20 cellular contexts compared by ENCODE assay signal in genomic region chr2:43436431-43436830, GRCh38.
DNase-seq lines count a peak whose midpoint lies in the region; ATAC-seq, FAIRE-seq and TF ChIP-seq lines count a peak whose summit lies in the region.
"Had no signal": no experiment of that assay in that cellular context is flagged by ENCODE, and none has a peak within 500 bp of the region (broad histone marks: within the 10 kb centered on the region; RNA-seq: fewer than 3 reads in every experiment).

No MANE protein-coding gene starts in this region.

- TF ChIP-seq EP300 in HepG2 (IDR thresholded peaks at IDR 0.05; ENCODE audit: low read depth in 2 of 2, low read length in 2 of 2) (no peak), HepG2 (CRISPR knock-in tag; IDR thresholded peaks at IDR 0.05; ENCODE audit: borderline replicate concordance) (no peak)

- no peak overlapping the region for H3K9ac ChIP-seq in HepG2 (ENCODE audit: insufficient read depth, low read depth, low read length)

- TF ChIP-seq CTCF in HepG2 (CRISPR knock-in tag; IDR thresholded peaks at IDR 0.05) (no peak), right lobe of liver (IDR thresholded peaks at IDR 0.05) (no peak), thyroid gland (IDR thresholded peaks at IDR 0.05) (no peak), pancreas (IDR thresholded peaks at IDR 0.05) (no peak)

- ATAC-seq in HepG2 (no peak), right lobe of liver (no peak), pancreas (no peak), HG03354 (IDR thresholded peaks at IDR 0.05; ENCODE audit: poor library complexity, severe bottlenecking, unreplicated experiment) (no peak)
- ATAC-seq: A549, HCT116 had no signal

- no peaks in the 10 kb centered on the region for H3K79me2 ChIP-seq in HepG2 (ENCODE audit: insufficient read depth, low read length)

- FAIRE-seq in HepG2 (lab: Jason Lieb, UNC) (no peak), pancreas (lab: Jason Lieb, UNC) (no peak)
- FAIRE-seq: A549, HTR-8/SVneo had no signal

- no TSS peak for BruUV-seq in HepG2 (replicated peaks; lab: Mats Ljungman, UMichigan)

- H3K4me3 ChIP-seq in HepG2 (replicated peaks in 1 of 3; ENCODE audit: insufficient read depth in 1 of 3, low read depth in 2 of 3, low read length in 3 of 3) (no peak overlapping the region), right lobe of liver (no peak overlapping the region), thyroid gland (replicated peaks in 1 of 3) (no peak overlapping the region), pancreas (no peak overlapping the region)
- H3K4me3 ChIP-seq: A549 had no signal

- no peak overlapping the region for H3K4me2 ChIP-seq in HepG2 (ENCODE audit: low read depth, low read length)
- H3K4me2 ChIP-seq: A549 had no signal

- in situ Hi-C loops in HepG2 (cut with HindIII; ENCODE audit: extremely low pct_ligation_motif_present, low pct_unique_long_range_greater_than_20kb), result no loop called here

- H3K36me3 ChIP-seq in HepG2 (replicated peaks in 1 of 2; ENCODE audit: control insufficient read depth in 1 of 2, insufficient read depth in 2 of 2, low read length in 2 of 2) (0 out of 5 replicates have a peak, but pooled peaks cover 0 to 2% of the 10 kb centered on the region in 2 experiments), right lobe of liver (no peaks in the 10 kb centered on the region), thyroid gland (no peaks in the 10 kb centered on the region), pancreas (no peaks in the 10 kb centered on the region)

- H3K9me3 ChIP-seq in HepG2 (ENCODE audit: low read length), result no peaks in the 10 kb centered on the region
- no peaks in the 10 kb centered on the region for H3K9me3 ChIP-seq in right lobe of liver
- no peaks in the 10 kb centered on the region for H3K9me3 ChIP-seq in thyroid gland
- no peaks in the 10 kb centered on the region for H3K9me3 ChIP-seq in pancreas
- H3K9me3 ChIP-seq: A549 had no signal

- TF ChIP-seq POLR2A in HepG2 (IDR thresholded peaks at IDR 0.05; ENCODE audit: insufficient read depth in 1 of 2, low read depth in 2 of 2, low read length in 2 of 2) (no peak), right lobe of liver (IDR thresholded peaks at IDR 0.05) (no peak), thyroid gland (IDR thresholded peaks at IDR 0.05) (no peak)

- POLR2A ChIA-PET in HepG2 (lab: Yijun Ruan, JAX), result interaction anchor here (1.5 to 1.7 kb wide), 2 partner anchors 10 to 210 kb away, joined by 5 to 6 read pairs; partner anchors contain the start of gene ZFP36L2

- no peak for DNase-seq in HepG2 (ENCODE audit: low spot score)
- DNase-seq in right lobe of liver, result no peak
- DNase-seq in myocyte (ENCODE audit: low read depth), result peak; percentile 80
- DNase-seq in thyroid gland, result no peak
- no peak for DNase-seq in EL
- DNase-seq in pancreas, result no peak
- DNase-seq: AML-193; CD4-positive, alpha-beta T cell; DMS153; DMS79; GF-D8; GOT3; H7; HFFc6 had no signal

- peaks cover 15% of the 10 kb centered on the region for H3K4me1 ChIP-seq in HepG2 (ENCODE audit: insufficient read depth, low read length)
- H3K4me1 ChIP-seq in right lobe of liver, result peaks cover 0 to 10% (median 0%) of the 10 kb centered on the region in 4 donors
- peaks cover 0 to 16% of the 10 kb centered on the region in 2 donors for H3K4me1 ChIP-seq in thyroid gland
- peaks cover 7 to 18% (median 9%) of the 10 kb centered on the region in 3 donors for H3K4me1 ChIP-seq in pancreas

- H3K27me3 ChIP-seq in HepG2 (ENCODE audit: control insufficient read depth in 1 of 2, insufficient read depth in 2 of 2, low read length in 2 of 2) (no peaks in the 10 kb centered on the region), right lobe of liver (no peaks in the 10 kb centered on the region), thyroid gland (no peaks in the 10 kb centered on the region), pancreas (no peaks in the 10 kb centered on the region)

- H2AFZ ChIP-seq in HepG2 (ENCODE audit: low read length), result no peak overlapping the region

- no peak for TF ChIP-seq RAD21 in HepG2 (CRISPR knock-in tag; IDR thresholded peaks at IDR 0.05)

- intact Hi-C loops in HepG2 (cut with micrococcal nuclease; ENCODE audit: unreplicated experiment), result no loop called here
- intact Hi-C loops in right lobe of liver (cut with DNase I), result no loop called here
- intact Hi-C loops in thyroid gland (cut with DNase I), result no loop called here
- intact Hi-C loops in pancreas (cut with DNase I), result no loop called here

- CTCF ChIA-PET in HepG2 (lab: Yijun Ruan, JAX; ENCODE audit: low intra/inter-chr PET ratio, low total read pairs), result no interaction called here

- H3K27ac ChIP-seq in HepG2 (ENCODE audit: extremely low read length, insufficient read depth, low read length) (no peak overlapping the region), right lobe of liver (no peak overlapping the region), thyroid gland (peak overlapping the region in 2 of 3 donors; percentile 24 to 31), pancreas (no peak overlapping the region)
- H3K27ac ChIP-seq: 22Rv1, A549, C4-2B had no signal

- no peaks in the 10 kb centered on the region for H4K20me1 ChIP-seq in HepG2 (ENCODE audit: insufficient read depth, low read length)

- 94% methylated on average over 1 of the region's 1 CpG for WGBS in HepG2 (ENCODE audit: low lambda C conversion rate)
- WGBS in right lobe of liver (ENCODE audit: insufficient coverage, low coverage, low lambda C conversion rate, missing lambda C conversion rate), result 100% methylated on average over 1 of the region's 1 CpG
- 93 to 100% methylated on average over 1 of the region's 1 CpG for WGBS in thyroid gland, 2 donors
- WGBS in pancreas, 2 donors, result 92 to 94% methylated on average over 1 of the region's 1 CpG

TF ChIP-seq in HepG2, 621 proteins besides CTCF, POLR2A, EP300 and RAD21:
- TF ChIP-seq ZBTB34 (CRISPR knock-in tag; IDR thresholded peaks at IDR 0.05) (0 out of 2 replicates have a peak, but pooled peaks have one; percentile 41), HNRNPH1 (optimal IDR thresholded peaks at IDR 0.05; ENCODE audit: low read depth, low read length) (no peak)
TF ChIP-seq in HepG2: peak in this region for 1.

Comparison
In these comparisons a context has a peak if more than half of its experiments do, and no peak if none do; other contexts are left out.
1. H3K27ac ChIP-seq: peak in thyroid gland (2 of 3); none in HepG2 (single experiment), right lobe of liver (0 of 3) and pancreas (0 of 4).